ENCODE assay signal across 12 cellular contexts in genomic region chr22:22037740-22038139, GRCh38. TPM values are rescaled to one million over a fixed set of nuclear protein-coding genes. Genes with fewer than 3 reads are reported as not detected.
DNase-seq lines count a peak whose midpoint lies in the region; ATAC-seq and TF ChIP-seq lines count a peak whose summit lies in the region.
"Had no signal": no experiment of that assay in that cellular context is flagged by ENCODE, and none has a peak within 500 bp of the region (broad histone marks: within the 10 kb centered on the region; RNA-seq: fewer than 3 reads in every experiment).

No MANE protein-coding gene starts in this region.

- H3K4me3 ChIP-seq in Karpas-422 (ENCODE audit: low read length): no peak overlapping the region

- peaks cover 15% of the 10 kb centered on the region; the same call in 1 of the 2 replicates for H3K79me2 ChIP-seq in Karpas-422 (ENCODE audit: low read length)

- H3K27me3 Mint-ChIP-seq in memory B cell (no peaks in the 10 kb centered on the region), type B pancreatic cell (peaks cover 20% of the 10 kb centered on the region)

- ATAC-seq in memory B cell (ENCODE audit: low read depth) (no peak), HG03139 (IDR thresholded peaks at IDR 0.05; ENCODE audit: unreplicated experiment) (no peak)
- ATAC-seq: HCT116 had no signal

- no peaks in the 10 kb centered on the region for H3K9me2 ChIP-seq in Karpas-422 (replicated peaks; ENCODE audit: insufficient read depth, low read length)

- TF ChIP-seq CTCF in type B pancreatic cell (conservative IDR thresholded peaks at IDR 0.05): no peak

- H3K9me3 ChIP-seq in Karpas-422 (ENCODE audit: low read length): no peaks in the 10 kb centered on the region

- H4K20me1 ChIP-seq in Karpas-422 (ENCODE audit: insufficient read depth, low read depth, low read length): no peaks in the 10 kb centered on the region

- peaks cover 66% of the 10 kb centered on the region for H3K4me1 Mint-ChIP-seq in memory B cell
- H3K4me1 Mint-ChIP-seq in type B pancreatic cell (ENCODE audit: unreplicated experiment): no peaks in the 10 kb centered on the region

- H3K9ac ChIP-seq in Karpas-422 (ENCODE audit: low read length): peak overlapping the region; percentile 46

- H2AFZ ChIP-seq in Karpas-422 (ENCODE audit: low read length): 0 out of 2 replicates have a peak overlapping the region, but pooled peaks have one; percentile 35

- no peaks in the 10 kb centered on the region for H3K27me3 ChIP-seq in Karpas-422 (ENCODE audit: low read length)

- H3K4me3 Mint-ChIP-seq in memory B cell (no peak overlapping the region), type B pancreatic cell (no peak overlapping the region)

- H3K27ac ChIP-seq in Karpas-422 (ENCODE audit: low read length): peak overlapping the region; percentile 97

- H3K36me3 Mint-ChIP-seq in memory B cell (peaks cover 3% of the 10 kb centered on the region), type B pancreatic cell (no peaks in the 10 kb centered on the region)

- H3K4me1 ChIP-seq in Karpas-422 (ENCODE audit: low read length): peaks cover 84% of the 10 kb centered on the region

- peak overlapping the region; percentile 91 for H3K27ac Mint-ChIP-seq in memory B cell
- H3K27ac Mint-ChIP-seq in type B pancreatic cell: no peak overlapping the region

- H3K9me3 Mint-ChIP-seq in memory B cell: peaks cover 3% of the 10 kb centered on the region
- H3K9me3 Mint-ChIP-seq in type B pancreatic cell: no peaks in the 10 kb centered on the region

- peak overlapping the region; percentile 38 for H3K4me2 ChIP-seq in Karpas-422 (ENCODE audit: low read depth, low read length, poor library complexity, severe bottlenecking)

- DNase-seq in COR-L47 (lab: John Stamatoyannopoulos, UW): peak; percentile 2
- DNase-seq in Karpas-422: peak; percentile 61
- peak; percentile 39 for DNase-seq in astrocyte of the hippocampus (ENCODE audit: low read depth, low spot score)
- no peak for DNase-seq in memory B cell (ENCODE audit: low spot score in 2 of 2)
- no peak for DNase-seq in type B pancreatic cell (ENCODE audit: extremely low spot score, unreplicated experiment)
- no peak for DNase-seq in NCI-H1694 treated with DMSO at 0.1 percent for 48 hours (lab: John Stamatoyannopoulos, UW)
- no peak for DNase-seq in central memory CD4-positive, alpha-beta T cell
- DNase-seq: activated T-cell treated with anti-CD3 and anti-CD28 coated beads for 4 hours, anterior cingulate cortex, NCI-H446 had no signal

- no peaks in the 10 kb centered on the region for H3K36me3 ChIP-seq in Karpas-422 (ENCODE audit: insufficient read depth, low read length)

RNA-seq across cellular contexts. Expression of gene TOP3B, which starts 55.2 kb away (rescaled TPM):
- 38.1 and 72.9 TPM in 2 replicates for total RNA-seq in Karpas-422 (2014; rRNA removed; shearing (Covaris generic); ENCODE audit: low replicate concordance)
- total RNA-seq in type B pancreatic cell (ENCODE audit: low replicate concordance): 47.7 and 66.3 TPM in 2 replicates

Comparison
In these comparisons a context has a peak if more than half of its experiments do, and no peak if none do; other contexts are left out.
1. DNase-seq: peak in COR-L47 (single experiment), Karpas-422 (single experiment) and astrocyte of the hippocampus (single experiment); none in memory B cell (0 of 2), type B pancreatic cell (single experiment), NCI-H1694 treated with DMSO at 0.1 percent for 48 hours (single experiment) and central memory CD4-positive, alpha-beta T cell (single experiment).